In genomic region chr19:43586346-43586745, GRCh38 we compare ENCODE assay signal across 17 cellular contexts. TPM values are rescaled to one million over a fixed set of nuclear protein-coding genes. Genes with fewer than 3 reads are reported as not detected.
DNase-seq lines count a peak whose midpoint lies in the region; ATAC-seq and TF ChIP-seq lines count a peak whose summit lies in the region.
"Had no signal": no experiment of that assay in that cellular context is flagged by ENCODE, and none has a peak within 500 bp of the region (broad histone marks: within the 10 kb centered on the region; RNA-seq: fewer than 3 reads in every experiment).

No MANE protein-coding gene starts in this region.

- H3K36me3 Mint-ChIP-seq in activated naive CD8-positive, alpha-beta T cell treated with anti-CD3 and anti-CD28 coated beads, Interleukin-2, amount 10 ng/mL, durations not matched to agents 7 days and 5 days, result peaks cover 27% of the 10 kb centered on the region
- H3K36me3 Mint-ChIP-seq in activated naive CD8-positive, alpha-beta T cell treated with anti-CD3 and anti-CD28 coated beads for 36 hours, result peaks cover 31% of the 10 kb centered on the region
- H3K36me3 Mint-ChIP-seq in activated naive CD4-positive, alpha-beta T cell treated with anti-CD3 and anti-CD28 coated beads, Interleukin-2, amount 10 ng/mL, durations not matched to agents 7 days and 5 days, result peaks cover 10% of the 10 kb centered on the region

- peaks cover 27% of the 10 kb centered on the region for H3K4me1 Mint-ChIP-seq in activated naive CD8-positive, alpha-beta T cell treated with anti-CD3 and anti-CD28 coated beads, Interleukin-2, amount 10 ng/mL, durations not matched to agents 7 days and 5 days
- H3K4me1 Mint-ChIP-seq in activated naive CD8-positive, alpha-beta T cell treated with anti-CD3 and anti-CD28 coated beads for 36 hours, result peaks cover 20% of the 10 kb centered on the region
- H3K4me1 Mint-ChIP-seq in activated naive CD4-positive, alpha-beta T cell treated with anti-CD3 and anti-CD28 coated beads, Interleukin-2, amount 10 ng/mL, durations not matched to agents 7 days and 5 days, result peaks cover 27% of the 10 kb centered on the region

- TF ChIP-seq CTCF in VCaP (conservative IDR thresholded peaks at IDR 0.05), result no peak

- CTCF ChIA-PET in activated naive CD4-positive, alpha-beta T cell treated with anti-CD3 and anti-CD28 coated beads, Interleukin-2, amount 10 ng/mL, durations not matched to agents 7 days and 5 days (lab: Charles Lee), result interaction anchor here (1.3 kb wide), 1 partner anchor 32 kb away, joined by 3 read pairs; no protein-coding TSS in a partner anchor

- no peak for ATAC-seq in activated naive CD8-positive, alpha-beta T cell treated with anti-CD3 and anti-CD28 coated beads, Interleukin-2, amount 10 ng/mL, durations not matched to agents 7 days and 5 days (ENCODE audit: low read depth)
- ATAC-seq in esophagus mucosa, result peak; percentile 12
- ATAC-seq: CD8-positive, alpha-beta T cell; GM23338 had no signal

- H3K4me3 Mint-ChIP-seq in activated naive CD8-positive, alpha-beta T cell treated with anti-CD3 and anti-CD28 coated beads, Interleukin-2, amount 10 ng/mL, durations not matched to agents 7 days and 5 days, result no peak overlapping the region
- no peak overlapping the region for H3K4me3 Mint-ChIP-seq in activated naive CD8-positive, alpha-beta T cell treated with anti-CD3 and anti-CD28 coated beads for 36 hours
- no peak overlapping the region for H3K4me3 Mint-ChIP-seq in activated naive CD4-positive, alpha-beta T cell treated with anti-CD3 and anti-CD28 coated beads, Interleukin-2, amount 10 ng/mL, durations not matched to agents 7 days and 5 days
- H3K4me3 Mint-ChIP-seq: CD8-positive, alpha-beta T cell; GM23338; HFFc6 had no signal

- H3K27ac Mint-ChIP-seq in activated naive CD8-positive, alpha-beta T cell treated with anti-CD3 and anti-CD28 coated beads, Interleukin-2, amount 10 ng/mL, durations not matched to agents 7 days and 5 days, result peak overlapping the region; percentile 32
- H3K27ac Mint-ChIP-seq in activated naive CD8-positive, alpha-beta T cell treated with anti-CD3 and anti-CD28 coated beads for 36 hours, result no peak overlapping the region
- no peak overlapping the region for H3K27ac Mint-ChIP-seq in activated naive CD4-positive, alpha-beta T cell treated with anti-CD3 and anti-CD28 coated beads, Interleukin-2, amount 10 ng/mL, durations not matched to agents 7 days and 5 days
- H3K27ac Mint-ChIP-seq: CD8-positive, alpha-beta T cell; GM23338; HFFc6 had no signal

- no peaks in the 10 kb centered on the region for H3K27me3 Mint-ChIP-seq in activated naive CD8-positive, alpha-beta T cell treated with anti-CD3 and anti-CD28 coated beads, Interleukin-2, amount 10 ng/mL, durations not matched to agents 7 days and 5 days
- H3K27me3 Mint-ChIP-seq in activated naive CD8-positive, alpha-beta T cell treated with anti-CD3 and anti-CD28 coated beads for 36 hours, result no peaks in the 10 kb centered on the region
- H3K27me3 Mint-ChIP-seq in activated naive CD4-positive, alpha-beta T cell treated with anti-CD3 and anti-CD28 coated beads, Interleukin-2, amount 10 ng/mL, durations not matched to agents 7 days and 5 days, result no peaks in the 10 kb centered on the region

- no peaks in the 10 kb centered on the region for H3K9me3 Mint-ChIP-seq in activated naive CD8-positive, alpha-beta T cell treated with anti-CD3 and anti-CD28 coated beads, Interleukin-2, amount 10 ng/mL, durations not matched to agents 7 days and 5 days
- no peaks in the 10 kb centered on the region for H3K9me3 Mint-ChIP-seq in activated naive CD8-positive, alpha-beta T cell treated with anti-CD3 and anti-CD28 coated beads for 36 hours
- H3K9me3 Mint-ChIP-seq in activated naive CD4-positive, alpha-beta T cell treated with anti-CD3 and anti-CD28 coated beads, Interleukin-2, amount 10 ng/mL, durations not matched to agents 7 days and 5 days, result no peaks in the 10 kb centered on the region
- H3K9me3 Mint-ChIP-seq: CD8-positive, alpha-beta T cell; GM23338; HFFc6 had no signal

- peak overlapping the region; percentile 58 for H3K27ac ChIP-seq in VCaP

- DNase-seq in activated naive CD8-positive, alpha-beta T cell treated with anti-CD3 and anti-CD28 coated beads, Interleukin-2, amount 10 ng/mL, durations not matched to agents 7 days and 5 days, result no peak
- no peak for DNase-seq in activated naive CD8-positive, alpha-beta T cell treated with anti-CD3 and anti-CD28 coated beads for 36 hours
- DNase-seq in activated naive CD4-positive, alpha-beta T cell treated with anti-CD3 and anti-CD28 coated beads, Interleukin-2, amount 10 ng/mL, durations not matched to agents 7 days and 5 days, result no peak
- DNase-seq in NCI-H226 (no peak), HT-29 (ENCODE audit: low spot score) (no peak)
- DNase-seq: ACHN; C1 segment of cervical spinal cord; CD8-positive, alpha-beta T cell; COR-L47; DMS153; DND-41; GDM1; HFFc6 had no signal

- POLR2A ChIA-PET in activated naive CD8-positive, alpha-beta T cell treated with anti-CD3 and anti-CD28 coated beads, Interleukin-2, amount 10 ng/mL, durations not matched to agents 7 days and 5 days (lab: Charles Lee), result no interaction called here

RNA-seq across cellular contexts. Expression of gene IRGQ, which starts 9.6 kb away (rescaled TPM):
- 10 to 100 TPM; 12.4 to 13.9 TPM for total RNA-seq in activated naive CD8-positive, alpha-beta T cell treated with anti-CD3 and anti-CD28 coated beads, Interleukin-2, amount 10 ng/mL, durations not matched to agents 7 days and 5 days
- 10 to 100 TPM; 19.8 to 24.6 TPM for total RNA-seq in activated naive CD8-positive, alpha-beta T cell treated with anti-CD3 and anti-CD28 coated beads for 36 hours
- 10.5 TPM for total RNA-seq in esophagus mucosa
- 23.0 and 26.0 TPM in 2 replicates for total RNA-seq in HT-29 (2014; rRNA removed; shearing (Covaris generic))

RNA-seq across cellular contexts. Expression of gene ZNF576, which starts 10.0 kb away (rescaled TPM):
- total RNA-seq in activated naive CD8-positive, alpha-beta T cell treated with anti-CD3 and anti-CD28 coated beads, Interleukin-2, amount 10 ng/mL, durations not matched to agents 7 days and 5 days, result 10 to 100 TPM; 15.3 to 17.8 TPM
- 10 to 100 TPM; 11.7 to 14.9 TPM for total RNA-seq in activated naive CD8-positive, alpha-beta T cell treated with anti-CD3 and anti-CD28 coated beads for 36 hours
- 12.4 TPM for total RNA-seq in esophagus mucosa
- 29.6 and 41.8 TPM in 2 replicates for total RNA-seq in HT-29 (2014; rRNA removed; shearing (Covaris generic))

RNA-seq across cellular contexts. Expression of gene PINLYP, which starts 10.7 kb away (rescaled TPM):
- 10 to 100 TPM; 11.7 to 15.6 TPM for total RNA-seq in activated naive CD8-positive, alpha-beta T cell treated with anti-CD3 and anti-CD28 coated beads, Interleukin-2, amount 10 ng/mL, durations not matched to agents 7 days and 5 days
- 10 to 100 TPM; 14.3 to 16.8 TPM for total RNA-seq in activated naive CD8-positive, alpha-beta T cell treated with anti-CD3 and anti-CD28 coated beads for 36 hours
- 9.1 TPM for total RNA-seq in esophagus mucosa
- total RNA-seq in HT-29 (2014; rRNA removed; shearing (Covaris generic)), result 0.03 TPM in 1 of 2 replicates, not detected in the other
- total RNA-seq: A172 had no signal

RNA-seq across cellular contexts. Expression of gene XRCC1, which starts 11.0 kb away (rescaled TPM):
- 10 to 100 TPM; 40.0 to 43.2 TPM for total RNA-seq in activated naive CD8-positive, alpha-beta T cell treated with anti-CD3 and anti-CD28 coated beads, Interleukin-2, amount 10 ng/mL, durations not matched to agents 7 days and 5 days
- total RNA-seq in activated naive CD8-positive, alpha-beta T cell treated with anti-CD3 and anti-CD28 coated beads for 36 hours, result 10 to 100 TPM; 35.4 to 36.8 TPM
- total RNA-seq in esophagus mucosa, result 15.6 TPM
- total RNA-seq in HT-29 (2014; rRNA removed; shearing (Covaris generic)), result 59.7 and 60.1 TPM in 2 replicates

RNA-seq across cellular contexts. Expression of gene SRRM5, which starts 25.5 kb away (rescaled TPM):
- under 1 TPM; 0.68 to 0.72 TPM for total RNA-seq in activated naive CD8-positive, alpha-beta T cell treated with anti-CD3 and anti-CD28 coated beads, Interleukin-2, amount 10 ng/mL, durations not matched to agents 7 days and 5 days
- total RNA-seq in activated naive CD8-positive, alpha-beta T cell treated with anti-CD3 and anti-CD28 coated beads for 36 hours, result under 1 TPM; 0.54 to 0.60 TPM
- total RNA-seq in esophagus mucosa, result 0.12 TPM
- 0.50 and 0.74 TPM in 2 replicates for total RNA-seq in HT-29 (2014; rRNA removed; shearing (Covaris generic))
- total RNA-seq: A172, GM23338 had no signal
